ENCODE assay signal across 24 cellular contexts in the genomic region with DNA sequence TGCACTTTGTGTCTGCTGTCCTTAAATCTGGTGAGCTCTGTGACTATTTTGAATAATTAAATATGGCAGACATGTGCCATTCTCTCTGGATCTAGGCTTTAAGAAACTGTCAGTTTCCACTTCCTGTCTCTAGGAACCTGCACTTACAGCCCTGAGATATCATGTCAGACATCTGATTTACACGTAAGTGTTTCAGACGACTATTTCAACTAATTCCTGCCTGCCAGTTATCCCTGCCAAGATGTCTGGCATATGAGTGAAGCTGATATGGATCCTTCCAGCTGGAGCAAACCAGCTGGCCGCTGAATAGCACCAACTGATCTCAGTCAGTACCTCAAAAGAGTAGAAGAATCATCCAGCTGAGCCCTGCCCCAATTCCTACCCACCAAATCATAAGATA.
"Had no signal": no experiment of that assay in that cellular context is flagged by ENCODE, and none has a peak within 500 bp of the region (broad histone marks: within the 10 kb centered on the region; RNA-seq: fewer than 3 reads in every experiment).

No MANE protein-coding gene starts in this region.

- DNase-seq: colonic mucosa; cortex of kidney; effector CD8-positive, alpha-beta T cell; effector memory CD8-positive, alpha-beta T cell; endodermal cell; erythroblast; esophagus squamous epithelium; foreskin fibroblast; foreskin melanocyte; gastrocnemius medialis; glutamatergic neuron; head of caudate nucleus; heart right ventricle; hippocampal formation; left cardiac atrium; left lung; left ventricle myocardium superior; lower lobe of right lung; mesendoderm; midbrain; naive thymus-derived CD4-positive, alpha-beta T cell had no signal

- H3K4me1 Mint-ChIP-seq: endodermal cell; memory B cell; naive thymus-derived CD4-positive, alpha-beta T cell had no signal

- H3K9me3 Mint-ChIP-seq: memory B cell had no signal

- H3K27me3 ChIP-seq: colonic mucosa, esophagus squamous epithelium, gastrocnemius medialis, heart right ventricle, left lung had no signal

- H3K27ac ChIP-seq: colonic mucosa, epithelial cell of prostate, esophagus squamous epithelium, gastrocnemius medialis, heart right ventricle, left lung, lower lobe of right lung had no signal

- H3K4me3 ChIP-seq: colonic mucosa, esophagus squamous epithelium, gastrocnemius medialis, heart right ventricle, left lung, lower lobe of right lung had no signal

- H3K36me3 Mint-ChIP-seq: memory B cell; naive thymus-derived CD4-positive, alpha-beta T cell had no signal

- H3K9me3 ChIP-seq: colonic mucosa, esophagus squamous epithelium, gastrocnemius medialis had no signal

- H3K27me3 Mint-ChIP-seq: dendritic cell treated with granulocyte-macrophage colony-stimulating factor and Interleukin-4, amounts not matched to agents 40 ng/mL and 50 ng/mL, for 4 days; effector memory CD8-positive, alpha-beta T cell; memory B cell; naive thymus-derived CD4-positive, alpha-beta T cell had no signal

- H3K36me3 ChIP-seq: colonic mucosa, esophagus squamous epithelium, gastrocnemius medialis, heart right ventricle, left lung, lower lobe of right lung had no signal

- H3K4me1 ChIP-seq: colonic mucosa, esophagus squamous epithelium, gastrocnemius medialis, heart right ventricle, left lung, lower lobe of right lung had no signal

- H3K27ac Mint-ChIP-seq: dendritic cell treated with granulocyte-macrophage colony-stimulating factor and Interleukin-4, amounts not matched to agents 40 ng/mL and 50 ng/mL, for 4 days; effector memory CD8-positive, alpha-beta T cell; endodermal cell; memory B cell; naive thymus-derived CD4-positive, alpha-beta T cell had no signal

- H3K4me3 Mint-ChIP-seq: dendritic cell treated with granulocyte-macrophage colony-stimulating factor and Interleukin-4, amounts not matched to agents 40 ng/mL and 50 ng/mL, for 4 days; effector memory CD8-positive, alpha-beta T cell; endodermal cell; memory B cell; naive thymus-derived CD4-positive, alpha-beta T cell had no signal
